ENCODE assay signal across 9 cellular contexts in genomic region chr19:46783670-46784069, GRCh38. TPM values are rescaled to one million over a fixed set of nuclear protein-coding genes. Genes with fewer than 3 reads are reported as not detected.
A peak's percentile ranks its signal among the peaks of the same experiment; 100 is the strongest.
DNase-seq lines count a peak whose midpoint lies in the region; ATAC-seq, FAIRE-seq and TF ChIP-seq lines count a peak whose summit lies in the region.
"Had no signal": no experiment of that assay in that cellular context is flagged by ENCODE, and none has a peak within 500 bp of the region (broad histone marks: within the 10 kb centered on the region; RNA-seq: fewer than 3 reads in every experiment).

No MANE protein-coding gene starts in this region.

- H3K4me2 ChIP-seq in smooth muscle cell = peak overlapping the region; percentile 85

- peaks cover 43% of the 10 kb centered on the region for H3K36me3 ChIP-seq in bronchial epithelial cell (ENCODE audit: control insufficient read depth, insufficient read depth, low read length)
- H3K36me3 ChIP-seq in smooth muscle cell (ENCODE audit: low read depth) = no peaks in the 10 kb centered on the region

- H4K20me1 ChIP-seq in smooth muscle cell (ENCODE audit: low read depth) = peaks cover 93% of the 10 kb centered on the region

- no peaks in the 10 kb centered on the region for H3K27me3 ChIP-seq in bronchial epithelial cell (ENCODE audit: control insufficient read depth, insufficient read depth, low read length)
- H3K27me3 ChIP-seq in smooth muscle cell (ENCODE audit: low read depth) = no peaks in the 10 kb centered on the region
- H3K27me3 ChIP-seq: foreskin keratinocyte had no signal

- H3F3A ChIP-seq in smooth muscle cell (ENCODE audit: low read depth) = peaks cover 17% of the 10 kb centered on the region

- no peaks in the 10 kb centered on the region for H3K9me3 ChIP-seq in smooth muscle cell (replicated peaks; ENCODE audit: low read depth)

- TF ChIP-seq CTCF in bronchial epithelial cell (IDR thresholded peaks at IDR 0.05; ENCODE audit: insufficient read depth, low read length, severe bottlenecking) (no peak), smooth muscle cell (IDR thresholded peaks at IDR 0.05; ENCODE audit: borderline replicate concordance, insufficient read depth, poor library complexity, severe bottlenecking) (no peak)

- H3K4me3 ChIP-seq in bronchial epithelial cell (ENCODE audit: low read depth, low read length) (peak overlapping the region; percentile 77), smooth muscle cell (peak overlapping the region; percentile 72)

- peaks cover 11% of the 10 kb centered on the region for H3K4me1 ChIP-seq in smooth muscle cell (ENCODE audit: low read depth)

- no peak overlapping the region for H3K9ac ChIP-seq in smooth muscle cell (ENCODE audit: low read depth)

- peak overlapping the region; percentile 93 for H3K27ac ChIP-seq in smooth muscle cell (ENCODE audit: low read depth)
- H3K27ac ChIP-seq: foreskin keratinocyte had no signal

- H3K79me2 ChIP-seq in smooth muscle cell (ENCODE audit: low read depth) = peaks cover 86% of the 10 kb centered on the region

- FAIRE-seq in bronchial epithelial cell (lab: Jason Lieb, UNC) = no peak

- no peak overlapping the region for H2AFZ ChIP-seq in smooth muscle cell (ENCODE audit: low read depth)

- DNase-seq in NCI-H2227 (lab: John Stamatoyannopoulos, UW; ENCODE audit: unreplicated experiment) = peak; percentile 22
- no peak for DNase-seq in NCI-H2227 treated with DMSO at 0.1 percent for 48 hours (lab: John Stamatoyannopoulos, UW)
- peak; percentile 87 for DNase-seq in NCI-H2171 (lab: John Stamatoyannopoulos, UW)
- no peak for DNase-seq in bronchial epithelial cell (ENCODE audit: low read depth)
- DNase-seq in smooth muscle cell (lab: John Stamatoyannopoulos, UW; ENCODE audit: unreplicated experiment) = no peak
- no peak for DNase-seq in stimulated activated naive CD4-positive, alpha-beta T cell (lab: John Stamatoyannopoulos, UW)
- no peak for DNase-seq in NAMALWA (ENCODE audit: low spot score)
- DNase-seq: foreskin keratinocyte had no signal

- 52% methylated on average over 2 of the region's 2 CpGs for WGBS in smooth muscle cell (ENCODE audit: low lambda C conversion rate)

- no peak for ATAC-seq in HG03457 (IDR thresholded peaks at IDR 0.05; ENCODE audit: unreplicated experiment)

RNA-seq across cellular contexts. Expression of gene SLC1A5, which starts 4.7 kb away (rescaled TPM):
- total RNA-seq in bronchial epithelial cell (236 and 266 TPM in 2 replicates), smooth muscle cell (101 TPM in 2 replicates)
- 224 and 231 TPM in 2 replicates for polyA plus RNA-seq in smooth muscle cell

RNA-seq across cellular contexts. Expression of gene STRN4, which starts 37.4 kb away (rescaled TPM):
- total RNA-seq in bronchial epithelial cell (60.3 and 90.6 TPM in 2 replicates), smooth muscle cell (47.1 and 55.7 TPM in 2 replicates)
- polyA plus RNA-seq in smooth muscle cell = 69.1 and 72.1 TPM in 2 replicates

RNA-seq across cellular contexts. Expression of gene FKRP, which starts 37.8 kb away (rescaled TPM):
- total RNA-seq in bronchial epithelial cell = 5.8 and 9.9 TPM in 2 replicates
- 13.8 and 35.2 TPM in 2 replicates for total RNA-seq in smooth muscle cell
- polyA plus RNA-seq in smooth muscle cell = 18.9 and 27.2 TPM in 2 replicates

Comparison
In these comparisons a context has a peak if more than half of its experiments do, and no peak if none do; other contexts are left out.
1. DNase-seq: peak in NCI-H2227 (single experiment) and NCI-H2171 (single experiment); none in NCI-H2227 treated with DMSO at 0.1 percent for 48 hours (single experiment), bronchial epithelial cell (single experiment), smooth muscle cell (single experiment), stimulated activated naive CD4-positive, alpha-beta T cell (0 of 6) and NAMALWA (single experiment).